8 cellular contexts compared by ENCODE assay signal in genomic region chr11:44574620-44575287, GRCh38. TPM values are rescaled to one million over a fixed set of nuclear protein-coding genes. Genes with fewer than 3 reads are reported as not detected.
A peak's percentile ranks its signal among the peaks of the same experiment; 100 is the strongest.
DNase-seq lines count a peak whose midpoint lies in the region; ATAC-seq and TF ChIP-seq lines count a peak whose summit lies in the region.

No MANE protein-coding gene starts in this region.

- H3K27me3 ChIP-seq in HL-60 (ENCODE audit: insufficient read depth, poor library complexity, severe bottlenecking) (no peaks in the 10 kb centered on the region), WERI-Rb-1 (ENCODE audit: insufficient read depth, low read depth, severe bottlenecking) (no peaks in the 10 kb centered on the region), GM23338 (ENCODE audit: insufficient read depth) (no peaks in the 10 kb centered on the region)

- H3K4me3 ChIP-seq in HL-60 (replicated peaks; ENCODE audit: insufficient read depth, low read length) (no peak overlapping the region), WERI-Rb-1 (ENCODE audit: low read depth, low read length) (no peak overlapping the region), GM23338 (no peak overlapping the region)

- no peaks in the 10 kb centered on the region for H3K4me1 ChIP-seq in GM23338 (ENCODE audit: insufficient read depth)

- peak overlapping the region; percentile 91 for H3K4me3 Mint-ChIP-seq in activated T-helper 17 cell treated with anti-CD3 and anti-CD28 coated beads, Interleukin-2, amount 50 U/mL, for 72 hours
- no peak overlapping the region for H3K4me3 Mint-ChIP-seq in GM23338

- intact Hi-C loops in Right ventricle myocardium superior (cut with DNase I) = no loop called here

- peaks cover 98% of the 10 kb centered on the region for H3K36me3 Mint-ChIP-seq in activated T-helper 17 cell treated with anti-CD3 and anti-CD28 coated beads, Interleukin-2, amount 50 U/mL, for 72 hours (ENCODE audit: low read depth)
- H3K36me3 Mint-ChIP-seq in GM23338 (ENCODE audit: low read depth) = no peaks in the 10 kb centered on the region; the same call in 2 of the 3 replicates

- H3K27ac ChIP-seq in HL-60 (replicated peaks) (peak overlapping the region; percentile 77), WERI-Rb-1 (no peak overlapping the region), GM23338 (ENCODE audit: low read depth) (no peak overlapping the region)

- no peak overlapping the region for H2AFZ ChIP-seq in GM23338

- no peak overlapping the region for H3K4me2 ChIP-seq in GM23338

- no peaks in the 10 kb centered on the region for H4K20me1 ChIP-seq in GM23338 (replicated peaks; ENCODE audit: insufficient read depth)

- DNase-seq in HL-60 (ENCODE audit: low read depth in 1 of 2, low spot score in 1 of 2) (peak in 1 of 2 experiments; percentile 68), kidney tubule cell (ENCODE audit: low spot score) (peak; percentile 93), WERI-Rb-1 (no peak), SIG-M5 (lab: John Stamatoyannopoulos, UW) (no peak), Right ventricle myocardium superior (no peak), GM23338 (ENCODE audit: low spot score) (no peak)

- H3K9me3 ChIP-seq in WERI-Rb-1 (ENCODE audit: severe bottlenecking) = no peaks in the 10 kb centered on the region

- no peak for TF ChIP-seq CTCF in HL-60 (IDR thresholded peaks at IDR 0.05; ENCODE audit: insufficient read depth, low read length)
- TF ChIP-seq CTCF in WERI-Rb-1 (IDR thresholded peaks at IDR 0.05; ENCODE audit: low read depth, low read length) = no peak
- no peak for TF ChIP-seq CTCF in GM23338 (conservative IDR thresholded peaks at IDR 0.05; ENCODE audit: low read depth in 2 of 2)

- ATAC-seq in GM18909 (IDR thresholded peaks at IDR 0.05; ENCODE audit: poor library complexity, unreplicated experiment) = peak; percentile 60
- peak; percentile 63 for ATAC-seq in activated T-helper 17 cell treated with anti-CD3 and anti-CD28 coated beads, Interleukin-2, amount 50 U/mL, for 72 hours (replicated peaks)
- ATAC-seq in Right ventricle myocardium superior (ENCODE audit: poor library complexity) = no peak
- no peak for ATAC-seq in GM23338

- H3K9me3 Mint-ChIP-seq in activated T-helper 17 cell treated with anti-CD3 and anti-CD28 coated beads, Interleukin-2, amount 50 U/mL, for 72 hours = no peaks in the 10 kb centered on the region
- H3K9me3 Mint-ChIP-seq in GM23338 = no peaks in the 10 kb centered on the region

- no peaks in the 10 kb centered on the region for H3F3A ChIP-seq in GM23338 (replicated peaks; ENCODE audit: low read depth)

- H3K79me2 ChIP-seq in GM23338 (replicated peaks; ENCODE audit: insufficient read depth) = no peaks in the 10 kb centered on the region

- H3K36me3 ChIP-seq in WERI-Rb-1 (no peaks in the 10 kb centered on the region), GM23338 (ENCODE audit: insufficient read depth) (no peaks in the 10 kb centered on the region)

- H3K27me3 Mint-ChIP-seq in activated T-helper 17 cell treated with anti-CD3 and anti-CD28 coated beads, Interleukin-2, amount 50 U/mL, for 72 hours = no peaks in the 10 kb centered on the region
- peaks cover 5% of the 10 kb centered on the region for H3K27me3 Mint-ChIP-seq in GM23338 (ENCODE audit: insufficient read depth, low read depth, poor library complexity)

- no peaks in the 10 kb centered on the region for H3K9me2 ChIP-seq in GM23338 (ENCODE audit: insufficient read depth)

- H3K27ac Mint-ChIP-seq in activated T-helper 17 cell treated with anti-CD3 and anti-CD28 coated beads, Interleukin-2, amount 50 U/mL, for 72 hours = peak overlapping the region; percentile 94
- no peak overlapping the region for H3K27ac Mint-ChIP-seq in GM23338

- H3K4me1 Mint-ChIP-seq in activated T-helper 17 cell treated with anti-CD3 and anti-CD28 coated beads, Interleukin-2, amount 50 U/mL, for 72 hours = peaks cover 65% of the 10 kb centered on the region
- peaks cover 23% of the 10 kb centered on the region for H3K4me1 Mint-ChIP-seq in GM23338

TF ChIP-seq in GM23338, 12 proteins besides CTCF, POLR2A, EP300 and RAD21 (continues in another document):
- TF ChIP-seq EZH2 (IDR thresholded peaks at IDR 0.05; ENCODE audit: low read depth, unreplicated experiment) (no peak), POLR2AphosphoS5 (IDR thresholded peaks at IDR 0.05; ENCODE audit: low read depth) (no peak), ZNF462 (CRISPR knock-in tag; IDR thresholded peaks at IDR 0.05) (no peak), NANOG (IDR thresholded peaks at IDR 0.05; ENCODE audit: borderline replicate concordance) (no peak), STAT1 (IDR thresholded peaks at IDR 0.05; ENCODE audit: unreplicated experiment) (no peak), EZH2phosphoT487 (IDR thresholded peaks at IDR 0.05; ENCODE audit: unreplicated experiment) (no peak)
- TF ChIP-seq, protein P1, sequence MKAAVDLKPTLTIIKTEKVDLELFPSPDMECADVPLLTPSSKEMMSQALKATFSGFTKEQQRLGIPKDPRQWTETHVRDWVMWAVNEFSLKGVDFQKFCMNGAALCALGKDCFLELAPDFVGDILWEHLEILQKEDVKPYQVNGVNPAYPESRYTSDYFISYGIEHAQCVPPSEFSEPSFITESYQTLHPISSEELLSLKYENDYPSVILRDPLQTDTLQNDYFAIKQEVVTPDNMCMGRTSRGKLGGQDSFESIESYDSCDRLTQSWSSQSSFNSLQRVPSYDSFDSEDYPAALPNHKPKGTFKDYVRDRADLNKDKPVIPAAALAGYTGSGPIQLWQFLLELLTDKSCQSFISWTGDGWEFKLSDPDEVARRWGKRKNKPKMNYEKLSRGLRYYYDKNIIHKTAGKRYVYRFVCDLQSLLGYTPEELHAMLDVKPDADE (IDR thresholded peaks at IDR 0.05) = no peak

RNA-seq across cellular contexts. Expression of gene CD82, which starts 9.3 kb away (rescaled TPM):
- 100 to 1,000 TPM; 147 to 620 TPM for total RNA-seq in activated T-helper 17 cell treated with anti-CD3 and anti-CD28 coated beads, Interleukin-2, amount 50 U/mL, for 72 hours
- total RNA-seq in Right ventricle myocardium superior = 54.6 TPM
- total RNA-seq in GM23338 (2014; rRNA removed; shearing (Covaris generic)) = 4.9 and 9.6 TPM in 2 replicates
- polyA plus RNA-seq in GM23338 (2016; fragmentation: Nextera tagmentation; extraction: Ambion mirVana) = 4.4 and 5.5 TPM in 2 replicates

Comparison
In these comparisons a context has a peak if more than half of its experiments do, and no peak if none do; other contexts are left out.
1. ATAC-seq: peak in GM18909 (single experiment) and activated T-helper 17 cell treated with anti-CD3 and anti-CD28 coated beads, Interleukin-2, amount 50 U/mL, for 72 hours (single experiment); none in Right ventricle myocardium superior (single experiment) and GM23338 (single experiment).